Comparison of ENCODE assay signal across 26 cellular contexts in the genomic region with DNA sequence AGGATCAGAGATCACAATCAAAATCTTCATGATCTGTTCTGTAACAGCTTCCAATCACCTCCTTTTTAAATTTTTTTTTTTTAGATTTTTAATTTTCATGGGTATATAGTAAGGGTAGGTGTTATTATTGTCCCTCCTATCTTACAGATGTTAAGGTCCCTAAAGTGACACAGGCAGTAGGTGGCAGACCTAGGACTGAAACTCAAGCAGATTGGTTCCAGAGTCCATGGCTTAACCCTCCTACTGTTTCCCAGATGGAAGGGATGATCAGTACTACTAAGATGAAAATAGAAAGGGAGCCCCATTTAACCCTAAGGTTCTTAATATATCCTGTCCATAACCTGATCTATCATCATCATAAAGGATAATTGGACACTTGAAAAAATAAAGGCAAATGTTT.
"Had no signal": no experiment of that assay in that cellular context is flagged by ENCODE, and none has a peak within 500 bp of the region (broad histone marks: within the 10 kb centered on the region; RNA-seq: fewer than 3 reads in every experiment).

No MANE protein-coding gene starts in this region.

- H3K4me3 ChIP-seq: coronary artery, dorsolateral prefrontal cortex, esophagus muscularis mucosa, gastrocnemius medialis, heart right ventricle, left ventricle myocardium inferior, lung, psoas muscle, right lobe of liver, spleen, tibial artery, upper lobe of left lung, uterus had no signal

- H3K27me3 ChIP-seq: dorsolateral prefrontal cortex, esophagus muscularis mucosa, gastrocnemius medialis, heart right ventricle, right lobe of liver, spleen, tibial artery, upper lobe of left lung, uterus had no signal

- H3K4me3 Mint-ChIP-seq: naive B cell; nephron; stimulated activated memory B cell treated with anti-CD40 and anti-IgM and Interleukin-4, amounts not matched to agents 10 μg/mL and 1 μg/mL and 100 μg/mL, for 72 hours; stimulated activated naive CD8-positive, alpha-beta T cell treated with anti-CD3 and anti-CD28 coated beads, Interleukin-15, Interleukin-2, amounts not matched to agents 100 ng/mL and 50 ng/mL, for 24 hours had no signal

- ATAC-seq: gastrocnemius medialis; heart right ventricle; psoas muscle; stimulated activated memory B cell treated with anti-CD40 and anti-IgM and Interleukin-4, amounts not matched to agents 10 μg/mL and 1 μg/mL and 100 μg/mL, for 72 hours had no signal

- H3K27ac ChIP-seq: coronary artery, dorsolateral prefrontal cortex, esophagus muscularis mucosa, gastrocnemius medialis, heart right ventricle, left ventricle myocardium inferior, psoas muscle, right lobe of liver, spleen, tibial artery, upper lobe of left lung, uterus had no signal

- H3K4me1 ChIP-seq: uterus had no signal

- H3K27ac Mint-ChIP-seq: nephron; stimulated activated memory B cell treated with anti-CD40 and anti-IgM and Interleukin-4, amounts not matched to agents 10 μg/mL and 1 μg/mL and 100 μg/mL, for 72 hours; stimulated activated naive CD8-positive, alpha-beta T cell treated with anti-CD3 and anti-CD28 coated beads, Interleukin-15, Interleukin-2, amounts not matched to agents 100 ng/mL and 50 ng/mL, for 24 hours had no signal

- H3K36me3 ChIP-seq: uterus had no signal

- DNase-seq: dorsolateral prefrontal cortex; effector CD8-positive, alpha-beta T cell; gastrocnemius medialis; heart right ventricle; hypothalamus; islet precursor cell; left ventricle myocardium inferior; midbrain; naive B cell; occipital lobe; psoas muscle; retina; right lobe of liver; spleen; stimulated activated CD4-positive, alpha-beta T cell treated with anti-CD3 and anti-CD28 coated beads, Interleukin-15, amount 100 ng/mL, for 24 hours; stimulated activated CD4-positive, alpha-beta T cell treated with anti-CD3 and anti-CD28 coated beads, Interleukin-1b, Interleukin-23, amount 100 ng/mL, for 48 hours; stimulated activated CD4-positive, alpha-beta T cell treated with anti-CD3 and anti-CD28 coated beads, Interleukin-4, amount 100 ng/mL, for 24 hours; tibial artery; upper lobe of left lung; uterus had no signal

- H3K9me3 Mint-ChIP-seq: naive B cell; nephron; stimulated activated memory B cell treated with anti-CD40 and anti-IgM and Interleukin-4, amounts not matched to agents 10 μg/mL and 1 μg/mL and 100 μg/mL, for 72 hours; stimulated activated naive CD8-positive, alpha-beta T cell treated with anti-CD3 and anti-CD28 coated beads, Interleukin-15, Interleukin-2, amounts not matched to agents 100 ng/mL and 50 ng/mL, for 24 hours had no signal

- H3K27me3 Mint-ChIP-seq: naive B cell; stimulated activated memory B cell treated with anti-CD40 and anti-IgM and Interleukin-4, amounts not matched to agents 10 μg/mL and 1 μg/mL and 100 μg/mL, for 72 hours; stimulated activated naive CD8-positive, alpha-beta T cell treated with anti-CD3 and anti-CD28 coated beads, Interleukin-15, Interleukin-2, amounts not matched to agents 100 ng/mL and 50 ng/mL, for 24 hours had no signal

- H3K9me3 ChIP-seq: esophagus muscularis mucosa, gastrocnemius medialis, heart right ventricle, left ventricle myocardium inferior, psoas muscle, right lobe of liver, spleen, tibial artery, upper lobe of left lung, uterus had no signal
